Comparison of ENCODE assay signal across 9 cellular contexts in genomic region chr9:82571540-82571939, GRCh38.
"Had no signal": no experiment of that assay in that cellular context is flagged by ENCODE, and none has a peak within 500 bp of the region (broad histone marks: within the 10 kb centered on the region; RNA-seq: fewer than 3 reads in every experiment).

No MANE protein-coding gene starts in this region.

- H3K9me3 Mint-ChIP-seq: GM23338 had no signal

- ATAC-seq: GM23338, HCT116, K562 had no signal

- H3K4me3 ChIP-seq: GM23338, HAP-1, K562 had no signal

- FAIRE-seq: H1, HTR-8/SVneo, K562 had no signal

- H3K4me1 ChIP-seq: HAP-1 had no signal

- H3K27ac Mint-ChIP-seq: GM23338, HFFc6 had no signal

- DNase-seq: H7, HFFc6, IMR-90 had no signal

- H3K4me1 Mint-ChIP-seq: GM23338 had no signal

- H3K36me3 ChIP-seq: HAP-1 had no signal

- H3K9me3 ChIP-seq: HAP-1 had no signal

- H3K4me3 Mint-ChIP-seq: GM23338, HFFc6 had no signal
